1 cellular context compared by ENCODE assay signal in the genomic region with DNA sequence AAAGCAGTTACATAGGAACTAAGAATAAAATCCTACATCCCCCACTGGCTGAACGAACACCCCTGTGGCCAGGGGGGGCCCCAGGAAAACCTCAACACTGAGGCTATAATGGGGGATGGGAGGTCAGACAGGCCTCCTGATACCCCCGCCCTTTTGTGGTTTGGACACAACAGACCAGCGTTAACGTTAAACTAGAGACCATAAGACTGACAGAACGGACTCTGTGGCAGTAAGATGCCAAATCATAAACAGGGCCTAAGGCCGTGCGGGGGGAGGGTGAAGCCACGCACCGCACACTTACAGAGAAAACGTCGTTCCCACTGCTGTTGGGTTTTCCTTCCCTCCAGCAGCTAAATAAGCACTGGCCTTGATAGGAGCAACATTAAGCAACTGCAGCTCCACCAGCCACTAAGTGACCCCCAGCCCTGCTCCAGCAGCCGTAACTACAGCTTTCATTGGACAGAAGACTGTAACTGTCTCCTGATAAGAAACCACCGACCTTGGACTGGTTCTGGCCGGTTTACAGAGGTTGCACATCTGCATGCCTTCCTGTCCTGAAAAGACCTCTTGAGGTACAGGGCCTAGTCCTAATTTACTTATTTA.
A peak's percentile ranks its signal among the peaks of the same experiment; 100 is the strongest.
TF ChIP-seq lines count a peak whose summit lies in the region.

No MANE protein-coding gene starts in this region.

TF ChIP-seq in HepG2, 621 proteins besides CTCF, POLR2A, EP300 and RAD21 (continued from another document and continues in another):
- TF ChIP-seq ZNF552 (CRISPR knock-in tag; IDR thresholded peaks at IDR 0.05; ENCODE audit: borderline replicate concordance) = no peak
- no peak for TF ChIP-seq XBP1 (CRISPR knock-in tag; IDR thresholded peaks at IDR 0.05)
- TF ChIP-seq, protein P1, sequence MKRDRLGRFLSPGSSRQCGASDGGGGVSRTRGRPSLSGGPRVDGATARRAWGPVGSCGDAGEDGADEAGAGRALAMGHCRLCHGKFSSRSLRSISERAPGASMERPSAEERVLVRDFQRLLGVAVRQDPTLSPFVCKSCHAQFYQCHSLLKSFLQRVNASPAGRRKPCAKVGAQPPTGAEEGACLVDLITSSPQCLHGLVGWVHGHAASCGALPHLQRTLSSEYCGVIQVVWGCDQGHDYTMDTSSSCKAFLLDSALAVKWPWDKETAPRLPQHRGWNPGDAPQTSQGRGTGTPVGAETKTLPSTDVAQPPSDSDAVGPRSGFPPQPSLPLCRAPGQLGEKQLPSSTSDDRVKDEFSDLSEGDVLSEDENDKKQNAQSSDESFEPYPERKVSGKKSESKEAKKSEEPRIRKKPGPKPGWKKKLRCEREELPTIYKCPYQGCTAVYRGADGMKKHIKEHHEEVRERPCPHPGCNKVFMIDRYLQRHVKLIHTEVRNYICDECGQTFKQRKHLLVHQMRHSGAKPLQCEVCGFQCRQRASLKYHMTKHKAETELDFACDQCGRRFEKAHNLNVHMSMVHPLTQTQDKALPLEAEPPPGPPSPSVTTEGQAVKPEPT (CRISPR knock-in tag; IDR thresholded peaks at IDR 0.05; ENCODE audit: low read depth) = no peak
- TF ChIP-seq ATAD3A (CRISPR knock-in tag; IDR thresholded peaks at IDR 0.05) = no peak
- TF ChIP-seq HMG20B (CRISPR knock-in tag; conservative IDR thresholded peaks at IDR 0.05) = no peak
- TF ChIP-seq ZNF383 (CRISPR knock-in tag; IDR thresholded peaks at IDR 0.05; ENCODE audit: borderline replicate concordance) = no peak
- no peak for TF ChIP-seq ZNF558 (CRISPR knock-in tag; IDR thresholded peaks at IDR 0.05; ENCODE audit: borderline replicate concordance)
- TF ChIP-seq KDM1A (CRISPR knock-in tag; IDR thresholded peaks at IDR 0.05) = no peak
- TF ChIP-seq HES4 (CRISPR knock-in tag; IDR thresholded peaks at IDR 0.05; ENCODE audit: borderline replicate concordance) = no peak
- TF ChIP-seq ZNF468 (CRISPR knock-in tag; IDR thresholded peaks at IDR 0.05) = no peak
- TF ChIP-seq DMAP1 (CRISPR knock-in tag; IDR thresholded peaks at IDR 0.05) = no peak
- TF ChIP-seq ARNT2 (CRISPR knock-in tag; IDR thresholded peaks at IDR 0.05; ENCODE audit: low read depth) = no peak
- no peak for TF ChIP-seq NFKB2 (CRISPR knock-in tag; IDR thresholded peaks at IDR 0.05; ENCODE audit: borderline replicate concordance)
- TF ChIP-seq ZNF263 (CRISPR knock-in tag; IDR thresholded peaks at IDR 0.05) = peak; percentile 33; the same call in 1 of the 2 replicates
- TF ChIP-seq, protein P2, sequence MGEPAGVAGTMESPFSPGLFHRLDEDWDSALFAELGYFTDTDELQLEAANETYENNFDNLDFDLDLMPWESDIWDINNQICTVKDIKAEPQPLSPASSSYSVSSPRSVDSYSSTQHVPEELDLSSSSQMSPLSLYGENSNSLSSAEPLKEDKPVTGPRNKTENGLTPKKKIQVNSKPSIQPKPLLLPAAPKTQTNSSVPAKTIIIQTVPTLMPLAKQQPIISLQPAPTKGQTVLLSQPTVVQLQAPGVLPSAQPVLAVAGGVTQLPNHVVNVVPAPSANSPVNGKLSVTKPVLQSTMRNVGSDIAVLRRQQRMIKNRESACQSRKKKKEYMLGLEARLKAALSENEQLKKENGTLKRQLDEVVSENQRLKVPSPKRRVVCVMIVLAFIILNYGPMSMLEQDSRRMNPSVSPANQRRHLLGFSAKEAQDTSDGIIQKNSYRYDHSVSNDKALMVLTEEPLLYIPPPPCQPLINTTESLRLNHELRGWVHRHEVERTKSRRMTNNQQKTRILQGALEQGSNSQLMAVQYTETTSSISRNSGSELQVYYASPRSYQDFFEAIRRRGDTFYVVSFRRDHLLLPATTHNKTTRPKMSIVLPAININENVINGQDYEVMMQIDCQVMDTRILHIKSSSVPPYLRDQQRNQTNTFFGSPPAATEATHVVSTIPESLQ (CRISPR knock-in tag; conservative IDR thresholded peaks at IDR 0.05) = no peak
- TF ChIP-seq, protein P3, sequence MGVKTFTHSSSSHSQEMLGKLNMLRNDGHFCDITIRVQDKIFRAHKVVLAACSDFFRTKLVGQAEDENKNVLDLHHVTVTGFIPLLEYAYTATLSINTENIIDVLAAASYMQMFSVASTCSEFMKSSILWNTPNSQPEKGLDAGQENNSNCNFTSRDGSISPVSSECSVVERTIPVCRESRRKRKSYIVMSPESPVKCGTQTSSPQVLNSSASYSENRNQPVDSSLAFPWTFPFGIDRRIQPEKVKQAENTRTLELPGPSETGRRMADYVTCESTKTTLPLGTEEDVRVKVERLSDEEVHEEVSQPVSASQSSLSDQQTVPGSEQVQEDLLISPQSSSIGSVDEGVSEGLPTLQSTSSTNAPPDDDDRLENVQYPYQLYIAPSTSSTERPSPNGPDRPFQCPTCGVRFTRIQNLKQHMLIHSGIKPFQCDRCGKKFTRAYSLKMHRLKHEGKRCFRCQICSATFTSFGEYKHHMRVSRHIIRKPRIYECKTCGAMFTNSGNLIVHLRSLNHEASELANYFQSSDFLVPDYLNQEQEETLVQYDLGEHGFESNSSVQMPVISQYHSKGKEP (CRISPR knock-in tag; IDR thresholded peaks at IDR 0.05) = no peak
- 0 out of 2 replicates have a peak, but pooled peaks have one; percentile 21 for TF ChIP-seq SAP130 (CRISPR knock-in tag; IDR thresholded peaks at IDR 0.05; ENCODE audit: low read depth)
- TF ChIP-seq NFE2 (CRISPR knock-in tag; IDR thresholded peaks at IDR 0.05) = no peak
- no peak for TF ChIP-seq ZNF788 (CRISPR knock-in tag; IDR thresholded peaks at IDR 0.05; ENCODE audit: borderline replicate concordance)
- TF ChIP-seq JDP2 (CRISPR knock-in tag; IDR thresholded peaks at IDR 0.05; ENCODE audit: borderline replicate concordance) = no peak
- TF ChIP-seq YY1 (IDR thresholded peaks at IDR 0.05; ENCODE audit: insufficient read depth, insufficient replicate concordance, low read depth, low read length) = no peak
- TF ChIP-seq, protein P4, sequence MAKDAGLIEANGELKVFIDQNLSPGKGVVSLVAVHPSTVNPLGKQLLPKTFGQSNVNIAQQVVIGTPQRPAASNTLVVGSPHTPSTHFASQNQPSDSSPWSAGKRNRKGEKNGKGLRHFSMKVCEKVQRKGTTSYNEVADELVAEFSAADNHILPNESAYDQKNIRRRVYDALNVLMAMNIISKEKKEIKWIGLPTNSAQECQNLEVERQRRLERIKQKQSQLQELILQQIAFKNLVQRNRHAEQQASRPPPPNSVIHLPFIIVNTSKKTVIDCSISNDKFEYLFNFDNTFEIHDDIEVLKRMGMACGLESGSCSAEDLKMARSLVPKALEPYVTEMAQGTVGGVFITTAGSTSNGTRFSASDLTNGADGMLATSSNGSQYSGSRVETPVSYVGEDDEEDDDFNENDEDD (CRISPR knock-in tag; IDR thresholded peaks at IDR 0.05; ENCODE audit: borderline replicate concordance) = no peak
- TF ChIP-seq ATF7 (IDR thresholded peaks at IDR 0.05) = no peak
- no peak for TF ChIP-seq ATF7 (CRISPR knock-in tag; IDR thresholded peaks at IDR 0.05)
- no peak for TF ChIP-seq ATM (IDR thresholded peaks at IDR 0.05; ENCODE audit: borderline replicate concordance)
- TF ChIP-seq ZNF605 (CRISPR knock-in tag; IDR thresholded peaks at IDR 0.05) = no peak
- TF ChIP-seq RCOR2 (CRISPR knock-in tag; IDR thresholded peaks at IDR 0.05) = no peak
- TF ChIP-seq ZNF546 (CRISPR knock-in tag; conservative IDR thresholded peaks at IDR 0.05) = no peak
- TF ChIP-seq ZNF234 (CRISPR knock-in tag; conservative IDR thresholded peaks at IDR 0.05) = no peak
- TF ChIP-seq CBFB (CRISPR knock-in tag; IDR thresholded peaks at IDR 0.05) = no peak
- no peak for TF ChIP-seq FOXP1 (IDR thresholded peaks at IDR 0.05)
- TF ChIP-seq FOXP1 (CRISPR knock-in tag; IDR thresholded peaks at IDR 0.05) = no peak
- TF ChIP-seq, protein P5, sequence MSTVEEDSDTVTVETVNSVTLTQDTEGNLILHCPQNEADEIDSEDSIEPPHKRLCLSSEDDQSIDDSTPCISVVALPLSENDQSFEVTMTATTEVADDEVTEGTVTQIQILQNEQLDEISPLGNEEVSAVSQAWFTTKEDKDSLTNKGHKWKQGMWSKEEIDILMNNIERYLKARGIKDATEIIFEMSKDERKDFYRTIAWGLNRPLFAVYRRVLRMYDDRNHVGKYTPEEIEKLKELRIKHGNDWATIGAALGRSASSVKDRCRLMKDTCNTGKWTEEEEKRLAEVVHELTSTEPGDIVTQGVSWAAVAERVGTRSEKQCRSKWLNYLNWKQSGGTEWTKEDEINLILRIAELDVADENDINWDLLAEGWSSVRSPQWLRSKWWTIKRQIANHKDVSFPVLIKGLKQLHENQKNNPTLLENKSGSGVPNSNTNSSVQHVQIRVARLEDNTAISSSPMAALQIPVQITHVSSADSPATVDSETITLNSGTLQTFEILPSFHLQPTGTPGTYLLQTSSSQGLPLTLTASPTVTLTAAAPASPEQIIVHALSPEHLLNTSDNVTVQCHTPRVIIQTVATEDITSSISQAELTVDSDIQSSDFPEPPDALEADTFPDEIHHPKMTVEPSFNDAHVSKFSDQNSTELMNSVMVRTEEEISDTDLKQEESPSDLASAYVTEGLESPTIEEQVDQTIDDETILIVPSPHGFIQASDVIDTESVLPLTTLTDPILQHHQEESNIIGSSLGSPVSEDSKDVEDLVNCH (CRISPR knock-in tag; IDR thresholded peaks at IDR 0.05) = no peak
- no peak for TF ChIP-seq RARA (CRISPR knock-in tag; IDR thresholded peaks at IDR 0.05)
- no peak for TF ChIP-seq ZNF44 (CRISPR knock-in tag; IDR thresholded peaks at IDR 0.05)
- TF ChIP-seq FIP1L1 (IDR thresholded peaks at IDR 0.05; ENCODE audit: borderline replicate concordance, insufficient read depth, low read depth, low read length) = no peak
- 0 out of 2 replicates have a peak, but pooled peaks have one; percentile 37 for TF ChIP-seq REPIN1 (CRISPR knock-in tag; IDR thresholded peaks at IDR 0.05; ENCODE audit: borderline replicate concordance, low read depth)
- TF ChIP-seq ZBTB1 (CRISPR knock-in tag; IDR thresholded peaks at IDR 0.05; ENCODE audit: borderline replicate concordance) = no peak
- TF ChIP-seq ZBTB7B (CRISPR knock-in tag; IDR thresholded peaks at IDR 0.05) = 0 out of 2 replicates have a peak, but pooled peaks have one; percentile 19
- TF ChIP-seq KLF16 (CRISPR knock-in tag; IDR thresholded peaks at IDR 0.05) = no peak
- TF ChIP-seq ZBTB3 (CRISPR knock-in tag; IDR thresholded peaks at IDR 0.05; ENCODE audit: borderline replicate concordance, low read depth) = no peak
- TF ChIP-seq ZBTB8A (CRISPR knock-in tag; IDR thresholded peaks at IDR 0.05; ENCODE audit: borderline replicate concordance, low read depth) = no peak
- TF ChIP-seq THRA (CRISPR knock-in tag; IDR thresholded peaks at IDR 0.05; ENCODE audit: borderline replicate concordance) = peak; percentile 83; the same call in 1 of the 2 replicates
- TF ChIP-seq HNF4A (CRISPR knock-in tag; IDR thresholded peaks at IDR 0.05) = peak; percentile 20; the same call in 1 of the 2 replicates
- no peak for TF ChIP-seq MXD1 (CRISPR knock-in tag; IDR thresholded peaks at IDR 0.05)
- no peak for TF ChIP-seq SRSF4 (IDR thresholded peaks at IDR 0.05; ENCODE audit: low read depth, low read length, poor library complexity, severe bottlenecking)
- TF ChIP-seq, protein P6, sequence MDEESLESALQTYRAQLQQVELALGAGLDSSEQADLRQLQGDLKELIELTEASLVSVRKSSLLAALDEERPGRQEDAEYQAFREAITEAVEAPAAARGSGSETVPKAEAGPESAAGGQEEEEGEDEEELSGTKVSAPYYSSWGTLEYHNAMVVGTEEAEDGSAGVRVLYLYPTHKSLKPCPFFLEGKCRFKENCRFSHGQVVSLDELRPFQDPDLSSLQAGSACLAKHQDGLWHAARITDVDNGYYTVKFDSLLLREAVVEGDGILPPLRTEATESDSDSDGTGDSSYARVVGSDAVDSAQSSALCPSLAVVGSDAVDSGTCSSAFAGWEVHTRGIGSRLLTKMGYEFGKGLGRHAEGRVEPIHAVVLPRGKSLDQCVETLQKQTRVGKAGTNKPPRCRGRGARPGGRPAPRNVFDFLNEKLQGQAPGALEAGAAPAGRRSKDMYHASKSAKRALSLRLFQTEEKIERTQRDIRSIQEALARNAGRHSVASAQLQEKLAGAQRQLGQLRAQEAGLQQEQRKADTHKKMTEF (CRISPR knock-in tag; IDR thresholded peaks at IDR 0.05) = no peak
- no peak for TF ChIP-seq ZNF230 (CRISPR knock-in tag; IDR thresholded peaks at IDR 0.05)
- 0 out of 2 replicates have a peak, but pooled peaks have one; percentile 12 for TF ChIP-seq RXRB (CRISPR knock-in tag; IDR thresholded peaks at IDR 0.05; ENCODE audit: borderline replicate concordance)
- no peak for TF ChIP-seq ZNF121 (CRISPR knock-in tag; IDR thresholded peaks at IDR 0.05)
- TF ChIP-seq ZNF138 (CRISPR knock-in tag; IDR thresholded peaks at IDR 0.05; ENCODE audit: low read depth) = no peak
- TF ChIP-seq U2AF2 (IDR thresholded peaks at IDR 0.05; ENCODE audit: low read depth, low read length) = no peak
- no peak for TF ChIP-seq NFIB (CRISPR knock-in tag; IDR thresholded peaks at IDR 0.05; ENCODE audit: borderline replicate concordance)
- no peak for TF ChIP-seq ZNF749 (CRISPR knock-in tag; IDR thresholded peaks at IDR 0.05; ENCODE audit: borderline replicate concordance)
- TF ChIP-seq RBAK (CRISPR knock-in tag; IDR thresholded peaks at IDR 0.05) = no peak
- no peak for TF ChIP-seq NFE2L2 (IDR thresholded peaks at IDR 0.05; ENCODE audit: low read length)
- TF ChIP-seq ZBTB42 (CRISPR knock-in tag; IDR thresholded peaks at IDR 0.05) = 0 out of 2 replicates have a peak, but pooled peaks have one; percentile 32
- TF ChIP-seq HNRNPLL (IDR thresholded peaks at IDR 0.05; ENCODE audit: low read depth, low read length, poor library complexity, severe bottlenecking) = no peak
- TF ChIP-seq ZFP36L2 (CRISPR knock-in tag; IDR thresholded peaks at IDR 0.05) = no peak
- 0 out of 2 replicates have a peak, but pooled peaks have one; percentile 27 for TF ChIP-seq ZMYM4 (CRISPR knock-in tag; IDR thresholded peaks at IDR 0.05)
- no peak for TF ChIP-seq SRY (CRISPR knock-in tag; IDR thresholded peaks at IDR 0.05)
- no peak for TF ChIP-seq ZNF501 (CRISPR knock-in tag; IDR thresholded peaks at IDR 0.05)
- no peak for TF ChIP-seq ZNF484 (CRISPR knock-in tag; IDR thresholded peaks at IDR 0.05; ENCODE audit: borderline replicate concordance, low read depth)
- TF ChIP-seq JUNB (CRISPR knock-in tag; IDR thresholded peaks at IDR 0.05; ENCODE audit: borderline replicate concordance) = no peak
- no peak for TF ChIP-seq IKZF4 (CRISPR knock-in tag; IDR thresholded peaks at IDR 0.05; ENCODE audit: borderline replicate concordance, low read depth, not compliant biosample characterization)
- no peak for TF ChIP-seq KLF11 (CRISPR knock-in tag; IDR thresholded peaks at IDR 0.05)
- TF ChIP-seq ZEB1 (IDR thresholded peaks at IDR 0.05; ENCODE audit: insufficient replicate concordance, low read depth) = no peak
